ENCODE assay signal across 29 cellular contexts in genomic region chr1:76562292-76562691, GRCh38.
"Had no signal": no experiment of that assay in that cellular context is flagged by ENCODE, and none has a peak within 500 bp of the region (broad histone marks: within the 10 kb centered on the region; RNA-seq: fewer than 3 reads in every experiment).

No MANE protein-coding gene starts in this region.

- H3K9me3 ChIP-seq: ascending aorta, breast epithelium, gastrocnemius medialis, heart left ventricle had no signal

- H3K27ac ChIP-seq: ascending aorta, breast epithelium, cardiac muscle cell, coronary artery, dorsolateral prefrontal cortex, foreskin keratinocyte, gastrocnemius medialis, heart left ventricle had no signal

- H3K27me3 ChIP-seq: ascending aorta, breast epithelium, dorsolateral prefrontal cortex, foreskin keratinocyte, gastrocnemius medialis, heart left ventricle had no signal

- DNase-seq: activated CD4-positive, alpha-beta memory T cell treated with anti-CD3 and anti-CD28 coated beads for 36 hours; activated CD4-positive, alpha-beta T cell treated with anti-CD3 and anti-CD28 coated beads for 36 hours; activated CD4-positive, alpha-beta T cell treated with anti-CD3 and anti-CD28 coated beads, Interleukin-2, amount 10 ng/mL, durations not matched to agents 24 days and 14 days; activated CD4-positive, CD25-positive, alpha-beta regulatory T cell; activated CD4-positive, CD25-positive, alpha-beta regulatory T cell treated with anti-CD3 and anti-CD28 coated beads, Interleukin-2, amount 50 U/mL, for 72 hours; activated CD8-positive, alpha-beta memory T cell treated with anti-CD3 and anti-CD28 coated beads, Interleukin-2, amount 10 ng/mL, durations not matched to agents 7 days and 5 days; activated CD8-positive, alpha-beta memory T cell treated with anti-CD3 and anti-CD28 coated beads, Interleukin-2, amount 50 U/mL, for 4 hours; activated CD8-positive, alpha-beta T cell treated with anti-CD3 and anti-CD28 coated beads, Interleukin-2, amount 10 ng/mL, durations not matched to agents 7 days and 5 days; activated gamma-delta T cell; activated naive CD4-positive, alpha-beta T cell; activated naive CD4-positive, alpha-beta T cell treated with anti-CD3 and anti-CD28 coated beads, Interleukin-2, amount 10 ng/mL, durations not matched to agents 7 days and 5 days; activated naive CD8-positive, alpha-beta T cell treated with anti-CD3 and anti-CD28 coated beads, Interleukin-2, amount 10 ng/mL, durations not matched to agents 7 days and 5 days; activated T-cell treated with anti-CD3 and anti-CD28 coated beads, Interleukin-2, amount 50 U/mL, for 1 hour; activated T-cell treated with anti-CD3 and anti-CD28 coated beads, Interleukin-2, amount 50 U/mL, for 48 hours; dorsolateral prefrontal cortex; effector memory CD4-positive, alpha-beta T cell; endodermal cell; foreskin keratinocyte; gastrocnemius medialis; glutamatergic neuron; heart left ventricle; T-helper 17 cell; T1000 had no signal

- H3K4me1 ChIP-seq: ascending aorta, breast epithelium, foreskin keratinocyte, gastrocnemius medialis, heart left ventricle had no signal

- ATAC-seq: activated CD4-positive, alpha-beta T cell treated with anti-CD3 and anti-CD28 coated beads for 36 hours; activated CD8-positive, alpha-beta memory T cell treated with anti-CD3 and anti-CD28 coated beads, Interleukin-2, amount 10 ng/mL, durations not matched to agents 7 days and 5 days; activated CD8-positive, alpha-beta T cell treated with anti-CD3 and anti-CD28 coated beads, Interleukin-2, amount 10 ng/mL, durations not matched to agents 7 days and 5 days; activated naive CD4-positive, alpha-beta T cell treated with anti-CD3 and anti-CD28 coated beads, Interleukin-2, amount 50 U/mL, for 72 hours; esophagus mucosa; foreskin keratinocyte; gastrocnemius medialis; heart left ventricle; T-helper 17 cell had no signal

- H3K4me3 ChIP-seq: ascending aorta, breast epithelium, cardiac muscle cell, coronary artery, dorsolateral prefrontal cortex, gastrocnemius medialis, heart left ventricle had no signal

- H3K36me3 ChIP-seq: ascending aorta, breast epithelium, cardiac muscle cell, gastrocnemius medialis, heart left ventricle had no signal
